8 cellular contexts compared by ENCODE assay signal in genomic region chr17:60392042-60392844, GRCh38.
DNase-seq lines count a peak whose midpoint lies in the region; ATAC-seq lines count a peak whose summit lies in the region.

A gene with protein sequence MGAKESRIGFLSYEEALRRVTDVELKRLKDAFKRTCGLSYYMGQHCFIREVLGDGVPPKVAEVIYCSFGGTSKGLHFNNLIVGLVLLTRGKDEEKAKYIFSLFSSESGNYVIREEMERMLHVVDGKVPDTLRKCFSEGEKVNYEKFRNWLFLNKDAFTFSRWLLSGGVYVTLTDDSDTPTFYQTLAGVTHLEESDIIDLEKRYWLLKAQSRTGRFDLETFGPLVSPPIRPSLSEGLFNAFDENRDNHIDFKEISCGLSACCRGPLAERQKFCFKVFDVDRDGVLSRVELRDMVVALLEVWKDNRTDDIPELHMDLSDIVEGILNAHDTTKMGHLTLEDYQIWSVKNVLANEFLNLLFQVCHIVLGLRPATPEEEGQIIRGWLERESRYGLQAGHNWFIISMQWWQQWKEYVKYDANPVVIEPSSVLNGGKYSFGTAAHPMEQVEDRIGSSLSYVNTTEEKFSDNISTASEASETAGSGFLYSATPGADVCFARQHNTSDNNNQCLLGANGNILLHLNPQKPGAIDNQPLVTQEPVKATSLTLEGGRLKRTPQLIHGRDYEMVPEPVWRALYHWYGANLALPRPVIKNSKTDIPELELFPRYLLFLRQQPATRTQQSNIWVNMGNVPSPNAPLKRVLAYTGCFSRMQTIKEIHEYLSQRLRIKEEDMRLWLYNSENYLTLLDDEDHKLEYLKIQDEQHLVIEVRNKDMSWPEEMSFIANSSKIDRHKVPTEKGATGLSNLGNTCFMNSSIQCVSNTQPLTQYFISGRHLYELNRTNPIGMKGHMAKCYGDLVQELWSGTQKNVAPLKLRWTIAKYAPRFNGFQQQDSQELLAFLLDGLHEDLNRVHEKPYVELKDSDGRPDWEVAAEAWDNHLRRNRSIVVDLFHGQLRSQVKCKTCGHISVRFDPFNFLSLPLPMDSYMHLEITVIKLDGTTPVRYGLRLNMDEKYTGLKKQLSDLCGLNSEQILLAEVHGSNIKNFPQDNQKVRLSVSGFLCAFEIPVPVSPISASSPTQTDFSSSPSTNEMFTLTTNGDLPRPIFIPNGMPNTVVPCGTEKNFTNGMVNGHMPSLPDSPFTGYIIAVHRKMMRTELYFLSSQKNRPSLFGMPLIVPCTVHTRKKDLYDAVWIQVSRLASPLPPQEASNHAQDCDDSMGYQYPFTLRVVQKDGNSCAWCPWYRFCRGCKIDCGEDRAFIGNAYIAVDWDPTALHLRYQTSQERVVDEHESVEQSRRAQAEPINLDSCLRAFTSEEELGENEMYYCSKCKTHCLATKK (N-terminal part only) (minus strand): TSS chr17:60392133. CDS start chr17:60391939, 194 bp downstream.

- ATAC-seq in GM18907 (IDR thresholded peaks at IDR 0.05; ENCODE audit: unreplicated experiment) (peak; percentile 82), HG03159 (IDR thresholded peaks at IDR 0.05; ENCODE audit: unreplicated experiment) (peak; percentile 85)

- peak; percentile 97 for DNase-seq in AG08396 (ENCODE audit: low spot score)
- DNase-seq in NCI-H226, result peak; percentile 96
- peak; percentile 93 to 98 (median 96) for DNase-seq in activated CD4-positive, CD25-positive, alpha-beta regulatory T cell (lab: John Stamatoyannopoulos, UW)
- DNase-seq in central memory CD4-positive, alpha-beta T cell, result peak; percentile 97
- DNase-seq in iris pigment epithelial cell (ENCODE audit: low read depth), result peak; percentile 99
- DNase-seq in stimulated activated CD4-positive, alpha-beta T cell treated with anti-CD3 and anti-CD28 coated beads, Interleukin-12 subunit alpha, Interleukin-12 subunit beta, amount 100 ng/mL, for 4 hours, result peak; percentile 99

Comparison
In these comparisons a context has a peak if more than half of its experiments do, and no peak if none do; other contexts are left out.
1. Peak in every context shown above with its lines: DNase-seq and ATAC-seq.